In the genomic region with DNA sequence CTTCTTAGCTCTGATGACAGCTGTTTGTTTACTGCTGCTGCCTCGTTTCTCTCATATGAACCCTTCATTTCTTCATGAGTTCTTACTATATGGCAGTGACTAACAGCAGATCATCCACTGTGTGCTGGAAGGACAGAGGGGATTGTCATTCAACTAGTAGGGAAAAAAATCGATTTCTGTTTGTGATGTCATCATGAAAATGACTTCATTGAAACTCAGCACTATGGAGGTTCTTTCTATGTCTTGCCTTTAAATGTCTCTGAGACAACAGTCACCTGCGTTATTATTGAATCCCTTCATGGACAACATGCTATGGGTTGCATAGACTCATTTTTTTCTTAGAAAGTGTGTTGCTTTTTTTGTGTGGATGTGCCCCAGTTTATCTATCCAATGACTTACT, we compare ENCODE assay signal across 8 cellular contexts.
"Had no signal": no experiment of that assay in that cellular context is flagged by ENCODE, and none has a peak within 500 bp of the region (broad histone marks: within the 10 kb centered on the region; RNA-seq: fewer than 3 reads in every experiment).

No MANE protein-coding gene starts in this region.

- ATAC-seq: GM12878 had no signal

- DNase-seq: GDM1, GF-D8 had no signal

- H3K4me3 ChIP-seq: GM12878 had no signal

- FAIRE-seq: G401.6, GM12878, GM12891, GM12892, GM18507, GM19239 had no signal
